In genomic region chr17:32265192-32265895, GRCh38 we compare ENCODE assay signal across 8 cellular contexts. TPM values are rescaled to one million over a fixed set of nuclear protein-coding genes. Genes with fewer than 3 reads are reported as not detected.
DNase-seq lines count a peak whose midpoint lies in the region; ATAC-seq and TF ChIP-seq lines count a peak whose summit lies in the region.

RHBDL3 (plus strand) TSS chr17:32265832; CDS start chr17:32266190, 358 bp downstream.

- H3K9me3 Mint-ChIP-seq in activated B cell treated with CpG ODN at 0.5 μM for 24 hours (no peaks in the 10 kb centered on the region), osteocyte (ENCODE audit: unreplicated experiment) (no peaks in the 10 kb centered on the region)

- TF ChIP-seq CTCF in activated B cell treated with CpG ODN at 0.5 μM for 24 hours (IDR thresholded peaks at IDR 0.05), result no peak
- TF ChIP-seq CTCF in fibroblast of villous mesenchyme (IDR thresholded peaks at IDR 0.05; ENCODE audit: insufficient read depth, low read depth, low read length), result no peak
- TF ChIP-seq CTCF in osteocyte (IDR thresholded peaks at IDR 0.05), result no peak

- intact Hi-C loops in activated B cell treated with CpG ODN at 0.5 μM for 24 hours (cut with micrococcal nuclease), result no loop called here

- H3K4me3 ChIP-seq in fibroblast of villous mesenchyme (ENCODE audit: low read depth, low read length), result peak within 1 kb of the TSS; percentile 49

- peaks cover 54% of the 10 kb centered on the region for H3K27me3 Mint-ChIP-seq in activated B cell treated with CpG ODN at 0.5 μM for 24 hours
- H3K27me3 Mint-ChIP-seq in osteocyte (ENCODE audit: unreplicated experiment), result peaks cover 77% of the 10 kb centered on the region

- H3K27ac Mint-ChIP-seq in activated B cell treated with CpG ODN at 0.5 μM for 24 hours (no peak within 1 kb of the TSS), osteocyte (ENCODE audit: unreplicated experiment) (no peak within 1 kb of the TSS)

- DNase-seq in activated effector memory CD4-positive, alpha-beta T cell treated with anti-CD3 and anti-CD28 coated beads, Interleukin-2, amount 50 U/mL, for 16 hours, result peak; percentile 72
- DNase-seq in activated effector memory CD4-positive, alpha-beta T cell treated with Interleukin-2 at 50 U/mL for 16 hours, result no peak
- DNase-seq in activated B cell treated with CpG ODN at 0.5 μM for 24 hours, result peak; percentile 29
- no peak for DNase-seq in fibroblast of villous mesenchyme (ENCODE audit: low read depth)
- no peak for DNase-seq in osteocyte (ENCODE audit: extremely low spot score, unreplicated experiment)
- no peak for DNase-seq in NCI-H2107 (lab: John Stamatoyannopoulos, UW)
- DNase-seq in NCI-H226, result no peak

- H3K4me3 Mint-ChIP-seq in activated B cell treated with CpG ODN at 0.5 μM for 24 hours (peak within 1 kb of the TSS; percentile 80), osteocyte (ENCODE audit: unreplicated experiment) (peak within 1 kb of the TSS; percentile 72)

- CTCF ChIA-PET in activated B cell treated with CpG ODN at 0.5 μM for 24 hours (lab: Charles Lee), result no interaction called here

- H3K36me3 Mint-ChIP-seq in activated B cell treated with CpG ODN at 0.5 μM for 24 hours (ENCODE audit: low read depth), result no peaks in the 10 kb centered on the region
- no peaks in the 10 kb centered on the region for H3K36me3 Mint-ChIP-seq in osteocyte (ENCODE audit: unreplicated experiment)

- peaks cover 17% of the 10 kb centered on the region for H3K4me1 Mint-ChIP-seq in activated B cell treated with CpG ODN at 0.5 μM for 24 hours
- H3K4me1 Mint-ChIP-seq in osteocyte (ENCODE audit: unreplicated experiment), result peaks cover 25% of the 10 kb centered on the region

- ATAC-seq in activated B cell treated with CpG ODN at 0.5 μM for 24 hours (ENCODE audit: low read depth) (peak; percentile 51), GM18873 (IDR thresholded peaks at IDR 0.05; ENCODE audit: low FRiP score, unreplicated experiment) (no peak)

- POLR2A ChIA-PET in activated B cell treated with CpG ODN at 0.5 μM for 24 hours (lab: Charles Lee), result interaction anchor here (0.6 kb wide), 1 partner anchor 44 kb away, joined by 4 read pairs; no protein-coding TSS in a partner anchor

RNA-seq across cellular contexts. Expression of gene RHBDL3, which starts in this region (rescaled TPM):
- total RNA-seq in activated B cell treated with CpG ODN at 0.5 μM for 24 hours, result 0.10 and 0.20 TPM in 2 replicates
- under 0.01 TPM in 1 of 2 replicates, not detected in the other for total RNA-seq in fibroblast of villous mesenchyme
- total RNA-seq in osteocyte, result 0.11 TPM in 1 of 2 replicates, not detected in the other

Comparison
In these comparisons a context has a peak if more than half of its experiments do, and no peak if none do; other contexts are left out.
1. Peak in DNase-seq and ATAC-seq in activated B cell treated with CpG ODN at 0.5 μM for 24 hours; RNA of the gene not detected or under 1 TPM.